23 cellular contexts compared by ENCODE assay signal in genomic region chr15:23860846-23861245, GRCh38.
"Had no signal": no experiment of that assay in that cellular context is flagged by ENCODE, and none has a peak within 500 bp of the region (broad histone marks: within the 10 kb centered on the region; RNA-seq: fewer than 3 reads in every experiment).

No MANE protein-coding gene starts in this region.

- DNase-seq: activated CD4-positive, alpha-beta memory T cell treated with anti-CD3 and anti-CD28 coated beads, Interleukin-2, amount 10 ng/mL, durations not matched to agents 7 days and 5 days; activated CD4-positive, alpha-beta T cell treated with anti-CD3 and anti-CD28 coated beads for 1 hour; activated CD4-positive, alpha-beta T cell treated with anti-CD3 and anti-CD28 coated beads, Interleukin-2, amount 10 ng/mL, durations not matched to agents 7 days and 5 days; activated gamma-delta T cell treated with Interleukin-2 at 50 U/mL for 16 hours; activated naive CD4-positive, alpha-beta T cell treated with anti-CD3 and anti-CD28 coated beads, Interleukin-2, amount 50 U/mL, for 16 hours; activated T-cell treated with anti-CD3 and anti-CD28 coated beads, Interleukin-2, amount 50 U/mL, for 4 hours; amniotic stem cell; effector CD4-positive, alpha-beta T cell; left cardiac atrium; left ventricle myocardium superior; naive B cell; stimulated activated CD4-positive, alpha-beta T cell treated with anti-CD3 and anti-CD28 coated beads, Interleukin-2, amount 100 ng/mL, for 48 hours; stimulated activated naive CD4-positive, alpha-beta T cell treated with Interleukin-2 at 50 U/mL for 16 hours; T-helper 17 cell; transverse colon had no signal

- H3K4me1 ChIP-seq: breast epithelium, transverse colon had no signal

- ATAC-seq: activated T-cell treated with anti-CD3 and anti-CD28 coated beads, Interleukin-2, amount 50 U/mL, for 4 hours; activated T-helper 17 cell treated with anti-CD3 and anti-CD28 coated beads, Interleukin-2, amount 50 U/mL, for 72 hours; left cardiac atrium; left ventricle myocardium superior; T-helper 17 cell had no signal

- H3K4me1 Mint-ChIP-seq: activated CD4-positive, alpha-beta memory T cell treated with anti-CD3 and anti-CD28 coated beads, Interleukin-2, amount 10 ng/mL, durations not matched to agents 7 days and 5 days; activated CD4-positive, alpha-beta T cell treated with anti-CD3 and anti-CD28 coated beads, Interleukin-2, amount 10 ng/mL, durations not matched to agents 7 days and 5 days; activated T-helper 17 cell treated with anti-CD3 and anti-CD28 coated beads, Interleukin-2, amount 50 U/mL, for 72 hours; central memory CD8-positive, alpha-beta T cell; naive B cell; T-helper 17 cell had no signal

- H3K9me3 ChIP-seq: breast epithelium, transverse colon had no signal

- H3K27me3 Mint-ChIP-seq: activated CD4-positive, alpha-beta memory T cell treated with anti-CD3 and anti-CD28 coated beads, Interleukin-2, amount 10 ng/mL, durations not matched to agents 7 days and 5 days; activated CD4-positive, alpha-beta T cell treated with anti-CD3 and anti-CD28 coated beads, Interleukin-2, amount 10 ng/mL, durations not matched to agents 7 days and 5 days; activated T-helper 17 cell treated with anti-CD3 and anti-CD28 coated beads, Interleukin-2, amount 50 U/mL, for 72 hours; central memory CD8-positive, alpha-beta T cell; T-helper 17 cell had no signal

- H3K36me3 ChIP-seq: breast epithelium, transverse colon had no signal

- H3K4me3 ChIP-seq: breast epithelium, transverse colon had no signal

- H3K36me3 Mint-ChIP-seq: naive B cell had no signal

- H3K27ac ChIP-seq: breast epithelium, epithelial cell of prostate, transverse colon had no signal

- H3K27ac Mint-ChIP-seq: activated CD4-positive, alpha-beta memory T cell treated with anti-CD3 and anti-CD28 coated beads, Interleukin-2, amount 10 ng/mL, durations not matched to agents 7 days and 5 days; activated CD4-positive, alpha-beta T cell treated with anti-CD3 and anti-CD28 coated beads, Interleukin-2, amount 10 ng/mL, durations not matched to agents 7 days and 5 days; activated T-helper 17 cell treated with anti-CD3 and anti-CD28 coated beads, Interleukin-2, amount 50 U/mL, for 72 hours; dendritic cell treated with granulocyte-macrophage colony-stimulating factor and Interleukin-4, amounts not matched to agents 40 ng/mL and 50 ng/mL, for 4 days; T-helper 17 cell had no signal

- H3K9me3 Mint-ChIP-seq: dendritic cell treated with granulocyte-macrophage colony-stimulating factor and Interleukin-4, amounts not matched to agents 40 ng/mL and 50 ng/mL, for 4 days had no signal

- H3K27me3 ChIP-seq: breast epithelium had no signal

- FAIRE-seq: endometrium, frontal cortex, keratinocyte had no signal

- H3K4me3 Mint-ChIP-seq: activated CD4-positive, alpha-beta memory T cell treated with anti-CD3 and anti-CD28 coated beads, Interleukin-2, amount 10 ng/mL, durations not matched to agents 7 days and 5 days; activated CD4-positive, alpha-beta T cell treated with anti-CD3 and anti-CD28 coated beads, Interleukin-2, amount 10 ng/mL, durations not matched to agents 7 days and 5 days; activated T-cell treated with anti-CD3 and anti-CD28 coated beads, Interleukin-2, amount 50 U/mL, for 4 hours; activated T-helper 17 cell treated with anti-CD3 and anti-CD28 coated beads, Interleukin-2, amount 50 U/mL, for 72 hours; central memory CD8-positive, alpha-beta T cell; dendritic cell treated with granulocyte-macrophage colony-stimulating factor and Interleukin-4, amounts not matched to agents 40 ng/mL and 50 ng/mL, for 4 days; naive B cell; T-helper 17 cell had no signal
